ENCODE assay signal across 8 cellular contexts in genomic region chr19:39400997-39401548, GRCh38. TPM values are rescaled to one million over a fixed set of nuclear protein-coding genes. Genes with fewer than 3 reads are reported as not detected.
DNase-seq lines count a peak whose midpoint lies in the region; ATAC-seq, FAIRE-seq and TF ChIP-seq lines count a peak whose summit lies in the region.

No MANE protein-coding gene starts in this region.

- H3K9me3 ChIP-seq in RWPE2 (ENCODE audit: severe bottlenecking), result no peaks in the 10 kb centered on the region

- TF ChIP-seq CTCF in RWPE2 (IDR thresholded peaks at IDR 0.05; ENCODE audit: poor library complexity, severe bottlenecking) (no peak), foreskin keratinocyte (conservative IDR thresholded peaks at IDR 0.05) (no peak)

- H3K4me3 ChIP-seq in RWPE2 (ENCODE audit: severe bottlenecking), result no peak overlapping the region

- peaks cover 65% of the 10 kb centered on the region for H3K4me1 Mint-ChIP-seq in stimulated activated effector memory CD8-positive, alpha-beta T cell treated with anti-CD3 and anti-CD28 coated beads, Interleukin-12 subunit alpha, Interleukin-12 subunit beta, amount 100 ng/mL, for 72 hours

- H3K4me1 ChIP-seq in RWPE2 (ENCODE audit: insufficient read depth, poor library complexity, severe bottlenecking), result peaks cover 39% of the 10 kb centered on the region
- peaks cover 22% of the 10 kb centered on the region for H3K4me1 ChIP-seq in foreskin keratinocyte

- H3K27me3 ChIP-seq in RWPE2 (ENCODE audit: insufficient read depth, poor library complexity, severe bottlenecking), result no peaks in the 10 kb centered on the region
- no peaks in the 10 kb centered on the region for H3K27me3 ChIP-seq in foreskin keratinocyte

- H3K36me3 Mint-ChIP-seq in stimulated activated effector memory CD8-positive, alpha-beta T cell treated with anti-CD3 and anti-CD28 coated beads, Interleukin-12 subunit alpha, Interleukin-12 subunit beta, amount 100 ng/mL, for 72 hours, result peaks cover 61% of the 10 kb centered on the region

- H3K9me3 Mint-ChIP-seq in stimulated activated effector memory CD8-positive, alpha-beta T cell treated with anti-CD3 and anti-CD28 coated beads, Interleukin-12 subunit alpha, Interleukin-12 subunit beta, amount 100 ng/mL, for 72 hours, result no peaks in the 10 kb centered on the region

- H3K27ac ChIP-seq in RWPE2 (ENCODE audit: poor library complexity, severe bottlenecking) (peak overlapping the region; percentile 98), foreskin keratinocyte (peak overlapping the region; percentile 90)

- DNase-seq in RWPE2 (ENCODE audit: low spot score), result no peak
- DNase-seq in foreskin keratinocyte, result no peak
- DNase-seq in stimulated activated effector memory CD8-positive, alpha-beta T cell treated with anti-CD3 and anti-CD28 coated beads, Interleukin-12 subunit alpha, Interleukin-12 subunit beta, amount 100 ng/mL, for 72 hours (ENCODE audit: low spot score in 2 of 2), result no peak
- no peak for DNase-seq in frontal cortex (ENCODE audit: low spot score in 2 of 2)
- DNase-seq in RPMI8226, result no peak
- no peak for DNase-seq in amniotic stem cell (lab: John Stamatoyannopoulos, UW)

- peak overlapping the region; percentile 98 for H3K27ac Mint-ChIP-seq in stimulated activated effector memory CD8-positive, alpha-beta T cell treated with anti-CD3 and anti-CD28 coated beads, Interleukin-12 subunit alpha, Interleukin-12 subunit beta, amount 100 ng/mL, for 72 hours

- peak overlapping the region; percentile 97 for H3K4me3 Mint-ChIP-seq in stimulated activated effector memory CD8-positive, alpha-beta T cell treated with anti-CD3 and anti-CD28 coated beads, Interleukin-12 subunit alpha, Interleukin-12 subunit beta, amount 100 ng/mL, for 72 hours

- ATAC-seq in GM19452 (IDR thresholded peaks at IDR 0.05; ENCODE audit: unreplicated experiment) (peak; percentile 6), RWPE2 (ENCODE audit: low read depth) (no peak), foreskin keratinocyte (no peak), GM19035 (IDR thresholded peaks at IDR 0.05; ENCODE audit: unreplicated experiment) (no peak)
- peak; percentile 6 for ATAC-seq in stimulated activated effector memory CD8-positive, alpha-beta T cell treated with anti-CD3 and anti-CD28 coated beads, Interleukin-12 subunit alpha, Interleukin-12 subunit beta, amount 100 ng/mL, for 72 hours

- peaks cover 4% of the 10 kb centered on the region for H3K36me3 ChIP-seq in RWPE2 (ENCODE audit: low read depth)

- no peak for FAIRE-seq in frontal cortex (lab: Jason Lieb, UNC)

RNA-seq across cellular contexts. Expression of gene ZFP36, which starts 5.6 kb away (rescaled TPM):
- total RNA-seq in foreskin keratinocyte, result 35.0 and 38.1 TPM in 2 replicates
- 44.5 and 56.1 TPM in 2 replicates for polyA plus RNA-seq in foreskin keratinocyte
- 0.41 TPM for total RNA-seq in frontal cortex

RNA-seq across cellular contexts. Expression of gene MED29, which starts 9.9 kb away (rescaled TPM):
- 15.2 and 16.9 TPM in 2 replicates for total RNA-seq in foreskin keratinocyte
- polyA plus RNA-seq in foreskin keratinocyte, result 17.6 and 18.7 TPM in 2 replicates
- total RNA-seq in frontal cortex, result 9.8 TPM

RNA-seq across cellular contexts. Expression of gene PAF1, which starts 10.2 kb away (rescaled TPM):
- total RNA-seq in foreskin keratinocyte (41.2 and 54.8 TPM in 2 replicates), frontal cortex (36.7 TPM)
- polyA plus RNA-seq in foreskin keratinocyte, result 47.2 and 55.4 TPM in 2 replicates

RNA-seq across cellular contexts. Expression of gene PLEKHG2, which starts 11.4 kb away (rescaled TPM):
- total RNA-seq in foreskin keratinocyte (19.9 and 26.4 TPM in 2 replicates), frontal cortex (17.5 TPM)
- 8.4 and 14.0 TPM in 2 replicates for polyA plus RNA-seq in foreskin keratinocyte

RNA-seq across cellular contexts. Expression of gene RPS16, which starts 34.7 kb away (rescaled TPM):
- 178 and 323 TPM in 2 replicates for total RNA-seq in foreskin keratinocyte
- 2,748 and 2,922 TPM in 2 replicates for polyA plus RNA-seq in foreskin keratinocyte
- total RNA-seq in frontal cortex, result 59.1 TPM

Comparison
In these comparisons a context has a peak if more than half of its experiments do, and no peak if none do; other contexts are left out.
1. ATAC-seq: peak in GM19452 (single experiment) and stimulated activated effector memory CD8-positive, alpha-beta T cell treated with anti-CD3 and anti-CD28 coated beads, Interleukin-12 subunit alpha, Interleukin-12 subunit beta, amount 100 ng/mL, for 72 hours (single experiment); none in RWPE2 (single experiment), foreskin keratinocyte (single experiment) and GM19035 (single experiment).
2. RNA of gene ZFP36, which starts 5.6 kb away (total RNA-seq): 35.0 to 38.1 TPM in foreskin keratinocyte; 0.41 TPM in frontal cortex (single experiment); every median in the first group is over 10 times any median in the second.